9 cellular contexts compared by ENCODE assay signal in genomic region chr20:31570735-31571617, GRCh38. TPM values are rescaled to one million over a fixed set of nuclear protein-coding genes. Genes with fewer than 3 reads are reported as not detected.
DNase-seq lines count a peak whose midpoint lies in the region; ATAC-seq, FAIRE-seq and TF ChIP-seq lines count a peak whose summit lies in the region.
"Had no signal": no experiment of that assay in that cellular context is flagged by ENCODE, and none has a peak within 500 bp of the region (broad histone marks: within the 10 kb centered on the region; RNA-seq: fewer than 3 reads in every experiment).

No MANE protein-coding gene starts in this region.

- TF ChIP-seq CTCF in D721Med (IDR thresholded peaks at IDR 0.05; ENCODE audit: insufficient read depth, missing control alignments) = no peak

- H3K4me3 ChIP-seq in small intestine (ENCODE audit: low read depth in 1 of 2, low read length in 2 of 2) = no peak overlapping the region

- WGBS in small intestine, 3 donors = 85 to 87% (median 86%) methylated on average over 21 to 25 of the region's 25 CpGs

- H3K27ac ChIP-seq in small intestine (ENCODE audit: low read depth in 1 of 2, low read length in 1 of 2) = peak overlapping the region; percentile 60 to 84

- no peaks in the 10 kb centered on the region for H3K36me3 ChIP-seq in small intestine (ENCODE audit: control insufficient read depth in 2 of 2, insufficient read depth in 2 of 2, low read length in 2 of 2)

- peak; percentile 76 for DNase-seq in NCI-H146 (lab: John Stamatoyannopoulos, UW)
- no peak for DNase-seq in NCI-H146 treated with DMSO at 0.1 percent for 48 hours (lab: John Stamatoyannopoulos, UW; ENCODE audit: unreplicated experiment)
- DNase-seq in hippocampal formation (lab: John Stamatoyannopoulos, UW) = peak; percentile 82 to 86
- no peak for DNase-seq in small intestine
- no peak for DNase-seq in D721Med (ENCODE audit: insufficient read length, low spot score)
- DNase-seq in NCI-H524 treated with DMSO at 0.1 percent for 48 hours (lab: John Stamatoyannopoulos, UW) = no peak

- no peaks in the 10 kb centered on the region for H3K27me3 ChIP-seq in small intestine (ENCODE audit: control insufficient read depth in 2 of 2, insufficient read depth in 2 of 2, low read length in 2 of 2)

- no peaks in the 10 kb centered on the region for H3K9me3 ChIP-seq in small intestine (ENCODE audit: control insufficient read depth, low read depth)

- peak; percentile 4; the same call in 2 of the 3 replicates for ATAC-seq in SK-N-SH treated with all-trans-retinoic acid at 6 μM for 48 hours
- ATAC-seq in GM19463 (IDR thresholded peaks at IDR 0.05; ENCODE audit: unreplicated experiment) = no peak

- peaks cover 2 to 6% of the 10 kb centered on the region in 2 donors for H3K4me1 ChIP-seq in small intestine (ENCODE audit: control insufficient read depth in 2 of 2, insufficient read depth in 1 of 2, low read depth in 1 of 2, low read length in 1 of 2)

- no peak for FAIRE-seq in small intestine (lab: Jason Lieb, UNC)
- no peak for FAIRE-seq in D721Med (lab: Jason Lieb, UNC)
- FAIRE-seq: A204.1 had no signal

TF ChIP-seq in SK-N-SH treated with all-trans-retinoic acid at 6 μM for 48 hours, 23 proteins besides CTCF, POLR2A, EP300 and RAD21:
- TF ChIP-seq, protein P1, sequence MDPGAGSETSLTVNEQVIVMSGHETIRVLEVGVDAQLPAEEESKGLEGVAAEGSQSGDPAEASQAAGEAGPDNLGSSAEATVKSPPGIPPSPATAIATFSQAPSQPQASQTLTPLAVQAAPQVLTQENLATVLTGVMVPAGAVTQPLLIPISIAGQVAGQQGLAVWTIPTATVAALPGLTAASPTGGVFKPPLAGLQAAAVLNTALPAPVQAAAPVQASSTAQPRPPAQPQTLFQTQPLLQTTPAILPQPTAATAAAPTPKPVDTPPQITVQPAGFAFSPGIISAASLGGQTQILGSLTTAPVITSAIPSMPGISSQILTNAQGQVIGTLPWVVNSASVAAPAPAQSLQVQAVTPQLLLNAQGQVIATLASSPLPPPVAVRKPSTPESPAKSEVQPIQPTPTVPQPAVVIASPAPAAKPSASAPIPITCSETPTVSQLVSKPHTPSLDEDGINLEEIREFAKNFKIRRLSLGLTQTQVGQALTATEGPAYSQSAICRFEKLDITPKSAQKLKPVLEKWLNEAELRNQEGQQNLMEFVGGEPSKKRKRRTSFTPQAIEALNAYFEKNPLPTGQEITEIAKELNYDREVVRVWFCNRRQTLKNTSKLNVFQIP (CRISPR knock-in tag; IDR thresholded peaks at IDR 0.05; ENCODE audit: borderline replicate concordance, low read depth) = no peak
- TF ChIP-seq ESRRG (CRISPR knock-in tag; IDR thresholded peaks at IDR 0.05) (peak; percentile 55; the same call in 1 of the 2 replicates), CSDC2 (CRISPR knock-in tag; IDR thresholded peaks at IDR 0.05) (no peak), TOX (CRISPR knock-in tag; IDR thresholded peaks at IDR 0.05; ENCODE audit: borderline replicate concordance) (no peak), GLIS3 (CRISPR knock-in tag; IDR thresholded peaks at IDR 0.05) (peak; percentile 75), TCF4 (CRISPR knock-in tag; IDR thresholded peaks at IDR 0.05; ENCODE audit: borderline replicate concordance) (peak; percentile 99), ZNF8 (CRISPR knock-in tag; IDR thresholded peaks at IDR 0.05) (peak; percentile 28; the same call in 1 of the 2 replicates), ISL1 (CRISPR knock-in tag; IDR thresholded peaks at IDR 0.05) (peak; percentile 28; the same call in 1 of the 2 replicates), ZNF565 (CRISPR knock-in tag; conservative IDR thresholded peaks at IDR 0.05; ENCODE audit: low read depth) (no peak), ZC3H10 (CRISPR knock-in tag; IDR thresholded peaks at IDR 0.05) (no peak), CREB5 (CRISPR knock-in tag; IDR thresholded peaks at IDR 0.05; ENCODE audit: low read depth) (peak; percentile 30; the same call in 1 of the 2 replicates), BACH2 (CRISPR knock-in tag; IDR thresholded peaks at IDR 0.05; ENCODE audit: borderline replicate concordance) (peak; percentile 65; the same call in 1 of the 2 replicates), PPARA (CRISPR knock-in tag; IDR thresholded peaks at IDR 0.05; ENCODE audit: borderline replicate concordance) (peak; percentile 56), ARNTL (CRISPR knock-in tag; IDR thresholded peaks at IDR 0.05; ENCODE audit: borderline replicate concordance, low read depth) (no peak; the same call in 1 of the 2 replicates), CSRNP3 (CRISPR knock-in tag; IDR thresholded peaks at IDR 0.05) (no peak), TSHZ2 (CRISPR knock-in tag; IDR thresholded peaks at IDR 0.05) (peak; percentile 90), ZFP30 (CRISPR knock-in tag; IDR thresholded peaks at IDR 0.05) (peak; percentile 28), RARB (CRISPR knock-in tag; IDR thresholded peaks at IDR 0.05) (no peak), ZNF70 (CRISPR knock-in tag; IDR thresholded peaks at IDR 0.05) (no peak; the same call in 1 of the 2 replicates), OSR1 (CRISPR knock-in tag; IDR thresholded peaks at IDR 0.05) (no peak), SNAI2 (CRISPR knock-in tag; IDR thresholded peaks at IDR 0.05) (peak; percentile 88; the same call in 1 of the 2 replicates), PATZ1 (CRISPR knock-in tag; IDR thresholded peaks at IDR 0.05; ENCODE audit: borderline replicate concordance) (no peak), ZFP3 (CRISPR knock-in tag; IDR thresholded peaks at IDR 0.05) (peak; percentile 73; the same call in 1 of the 2 replicates)

RNA-seq across cellular contexts. Expression of gene ID1, which starts 34.1 kb away (rescaled TPM):
- 100 to 1,000 TPM; 215 to 335 (median 284) TPM for polyA plus RNA-seq in small intestine

RNA-seq across cellular contexts. Expression of gene HM13, which starts 56.7 kb away (rescaled TPM):
- 100 to 1,000 TPM in 1 of 3 donors, 10 to 100 TPM in 2; 53.9 to 202 (median 59.7) TPM for polyA plus RNA-seq in small intestine

Comparison
In these comparisons a context has a peak if more than half of its experiments do, and no peak if none do; other contexts are left out.
1. DNase-seq: peak in NCI-H146 (single experiment) and hippocampal formation (2 of 2); none in NCI-H146 treated with DMSO at 0.1 percent for 48 hours (single experiment), small intestine (single experiment), D721Med (single experiment) and NCI-H524 treated with DMSO at 0.1 percent for 48 hours (single experiment).